In genomic region chr3:156776046-156776445, GRCh38 we compare ENCODE assay signal across 1 cellular context.
TF ChIP-seq lines count a peak whose summit lies in the region.

No MANE protein-coding gene starts in this region.

TF ChIP-seq in GM23338, 12 proteins besides CTCF, POLR2A, EP300 and RAD21 (continued from another document):
- TF ChIP-seq REST (IDR thresholded peaks at IDR 0.05; ENCODE audit: unreplicated experiment) = no peak
- TF ChIP-seq EZH2 (IDR thresholded peaks at IDR 0.05; ENCODE audit: low read depth, unreplicated experiment) = no peak
- no peak for TF ChIP-seq ZNF331 (CRISPR knock-in tag; IDR thresholded peaks at IDR 0.05; ENCODE audit: low read depth)
- TF ChIP-seq STAT1 (IDR thresholded peaks at IDR 0.05; ENCODE audit: unreplicated experiment) = no peak
- no peak for TF ChIP-seq NANOG (IDR thresholded peaks at IDR 0.05; ENCODE audit: borderline replicate concordance)
- TF ChIP-seq POLR2AphosphoS5 (IDR thresholded peaks at IDR 0.05; ENCODE audit: low read depth) = no peak
- no peak for TF ChIP-seq ZNF114 (CRISPR knock-in tag; IDR thresholded peaks at IDR 0.05)
- TF ChIP-seq JUNB (IDR thresholded peaks at IDR 0.05; ENCODE audit: unreplicated experiment) = no peak
- no peak for TF ChIP-seq ETS1 (IDR thresholded peaks at IDR 0.05)
